ENCODE assay signal across 8 cellular contexts in genomic region chr19:47610546-47610894, GRCh38. TPM values are rescaled to one million over a fixed set of nuclear protein-coding genes. Genes with fewer than 3 reads are reported as not detected.
DNase-seq lines count a peak whose midpoint lies in the region; ATAC-seq and FAIRE-seq lines count a peak whose summit lies in the region.

No MANE protein-coding gene starts in this region.

- peaks cover 27% of the 10 kb centered on the region for H3K4me1 Mint-ChIP-seq in activated CD4-positive, alpha-beta memory T cell treated with anti-CD3 and anti-CD28 coated beads, Interleukin-2, amount 10 ng/mL, durations not matched to agents 7 days and 5 days

- ATAC-seq in right cardiac atrium (no peak), left colon (no peak), HG03378 (IDR thresholded peaks at IDR 0.05; ENCODE audit: unreplicated experiment) (no peak)

- no peaks in the 10 kb centered on the region for H3K27me3 Mint-ChIP-seq in activated CD4-positive, alpha-beta memory T cell treated with anti-CD3 and anti-CD28 coated beads, Interleukin-2, amount 10 ng/mL, durations not matched to agents 7 days and 5 days

- H3K27ac Mint-ChIP-seq in activated CD4-positive, alpha-beta memory T cell treated with anti-CD3 and anti-CD28 coated beads, Interleukin-2, amount 10 ng/mL, durations not matched to agents 7 days and 5 days, result peak overlapping the region; percentile 78

- in situ Hi-C loops in HAP-1 (cut with MboI; ENCODE audit: low sequenced_read_pairs), result no loop called here

- DNase-seq in HAP-1 (ENCODE audit: low spot score in 2 of 2) (no peak), right cardiac atrium (no peak), small intestine (peak; percentile 20), left colon (no peak), NCI-H187 (lab: John Stamatoyannopoulos, UW) (no peak), NCI-H2171 (lab: John Stamatoyannopoulos, UW) (no peak)
- DNase-seq in activated CD4-positive, alpha-beta memory T cell treated with anti-CD3 and anti-CD28 coated beads, Interleukin-2, amount 10 ng/mL, durations not matched to agents 7 days and 5 days, result no peak

- H3K36me3 ChIP-seq in HAP-1 (replicated peaks), result peaks cover 3% of the 10 kb centered on the region; the same call in 1 of the 2 replicates
- peaks cover 0 to 2% of the 10 kb centered on the region in 2 donors for H3K36me3 ChIP-seq in small intestine (ENCODE audit: control insufficient read depth in 2 of 2, insufficient read depth in 2 of 2, low read length in 2 of 2)

- H3K9me3 Mint-ChIP-seq in activated CD4-positive, alpha-beta memory T cell treated with anti-CD3 and anti-CD28 coated beads, Interleukin-2, amount 10 ng/mL, durations not matched to agents 7 days and 5 days, result no peaks in the 10 kb centered on the region

- intact Hi-C loops in right cardiac atrium (cut with DNase I) (loop anchor here in 3 of 4 donors (5.0 to 10.0 kb wide), 3 partner anchors 47 to 84 kb away; no protein-coding TSS in a partner anchor), left colon (cut with DNase I, micrococcal nuclease) (no loop called here)

- H3K4me1 ChIP-seq in HAP-1 (peaks cover 4% of the 10 kb centered on the region), right cardiac atrium (ENCODE audit: control insufficient read depth, insufficient read depth, low read length) (no peaks in the 10 kb centered on the region), small intestine (ENCODE audit: control insufficient read depth in 2 of 2, insufficient read depth in 1 of 2, low read depth in 1 of 2, low read length in 1 of 2) (no peaks in the 10 kb centered on the region)

- WGBS in right cardiac atrium, result 2% methylated on average over 2 of the region's 2 CpGs
- 0 to 8% (median 0%) methylated on average over 2 of the region's 2 CpGs for WGBS in small intestine, 3 donors

- H3K4me3 Mint-ChIP-seq in activated CD4-positive, alpha-beta memory T cell treated with anti-CD3 and anti-CD28 coated beads, Interleukin-2, amount 10 ng/mL, durations not matched to agents 7 days and 5 days, result peak overlapping the region; percentile 75

- peaks cover 18% of the 10 kb centered on the region for H3K36me3 Mint-ChIP-seq in activated CD4-positive, alpha-beta memory T cell treated with anti-CD3 and anti-CD28 coated beads, Interleukin-2, amount 10 ng/mL, durations not matched to agents 7 days and 5 days (ENCODE audit: low read depth)

- no peak for FAIRE-seq in small intestine (lab: Jason Lieb, UNC)

- no peaks in the 10 kb centered on the region for H3K27me3 ChIP-seq in HAP-1 (ENCODE audit: low read depth)
- no peaks in the 10 kb centered on the region for H3K27me3 ChIP-seq in right cardiac atrium (ENCODE audit: control insufficient read depth, insufficient read depth)
- H3K27me3 ChIP-seq in small intestine (ENCODE audit: control insufficient read depth in 2 of 2, insufficient read depth in 2 of 2, low read length in 2 of 2), result no peaks in the 10 kb centered on the region

- H3K4me3 ChIP-seq in HAP-1 (peak overlapping the region; percentile 98), right cardiac atrium (ENCODE audit: low read length) (peak overlapping the region; percentile 57), small intestine (ENCODE audit: low read depth in 1 of 2, low read length in 2 of 2) (peak overlapping the region in 1 of 2 donors; percentile 84)

- POLR2A ChIA-PET in activated CD4-positive, alpha-beta memory T cell treated with anti-CD3 and anti-CD28 coated beads, Interleukin-2, amount 10 ng/mL, durations not matched to agents 7 days and 5 days (lab: Charles Lee), result interaction anchor here (0.8 to 2.8 kb wide), 9 partner anchors 10 to 497 kb away, joined by 3 to 46 read pairs (median 6); partner anchors contain the start of genes KPTN, NAPA and ZC3H4

- H3K9me3 ChIP-seq in HAP-1 (no peaks in the 10 kb centered on the region), right cardiac atrium (ENCODE audit: control insufficient read depth, low read length) (no peaks in the 10 kb centered on the region), small intestine (ENCODE audit: control insufficient read depth, low read depth) (no peaks in the 10 kb centered on the region)

- H3K27ac ChIP-seq in right cardiac atrium (ENCODE audit: low read length), result no peak overlapping the region
- H3K27ac ChIP-seq in small intestine (ENCODE audit: low read depth in 1 of 2, low read length in 1 of 2), result peak overlapping the region; percentile 93 to 97

- CTCF ChIA-PET in activated CD4-positive, alpha-beta memory T cell treated with anti-CD3 and anti-CD28 coated beads, Interleukin-2, amount 10 ng/mL, durations not matched to agents 7 days and 5 days (lab: Charles Lee), result interaction anchor here (0.9 to 2.0 kb wide), 5 partner anchors 10 to 174 kb away, joined by 4 to 13 read pairs (median 7); partner anchors contain the start of genes KPTN and NAPA

RNA-seq across cellular contexts. Expression of gene BICRA, which starts 1.6 kb away (rescaled TPM):
- total RNA-seq in activated CD4-positive, alpha-beta memory T cell treated with anti-CD3 and anti-CD28 coated beads, Interleukin-2, amount 10 ng/mL, durations not matched to agents 7 days and 5 days, result 10 to 100 TPM; 20.2 to 23.3 TPM
- total RNA-seq in right cardiac atrium, result 10 to 100 TPM in 2 of 4 donors, 1 to 10 TPM in 2; 9.7 to 13.6 (median 11.0) TPM
- 9.2 TPM for polyA plus RNA-seq in right cardiac atrium
- 1 to 10 TPM; 4.3 to 8.7 (median 8.1) TPM for polyA plus RNA-seq in small intestine
- 10 to 100 TPM; 14.9 to 16.8 TPM for total RNA-seq in left colon

RNA-seq across cellular contexts. Expression of gene ZNF541, which starts 37.6 kb away (rescaled TPM):
- total RNA-seq in activated CD4-positive, alpha-beta memory T cell treated with anti-CD3 and anti-CD28 coated beads, Interleukin-2, amount 10 ng/mL, durations not matched to agents 7 days and 5 days, result under 1 TPM; 0.15 to 0.20 TPM
- total RNA-seq in right cardiac atrium (under 1 TPM in 1 of 4 donors, not detected in 3; 0.23 TPM), left colon (under 1 TPM in 1 of 2 donors, not detected in 1; 0.11 TPM)
- polyA plus RNA-seq in right cardiac atrium (0.20 TPM), small intestine (under 1 TPM in 1 of 3 donors, not detected in 2; 0.30 TPM)

Comparison
In these comparisons a context has a peak if more than half of its experiments do, and no peak if none do; other contexts are left out.
1. intact Hi-C loops: an anchor here in right cardiac atrium (5.0 to 10.0 kb wide); none called in left colon.